1 cellular context compared by ENCODE assay signal in genomic region chr1:113388621-113389355, GRCh38.
TF ChIP-seq lines count a peak whose summit lies in the region.

No MANE protein-coding gene starts in this region.

TF ChIP-seq in K562, 482 proteins besides CTCF, POLR2A, EP300 and RAD21 (continued from another document and continues in another):
- TF ChIP-seq ZBTB9 (CRISPR knock-in tag; IDR thresholded peaks at IDR 0.05), result no peak
- TF ChIP-seq GATA2 (CRISPR knock-in tag; IDR thresholded peaks at IDR 0.05), result peak; percentile 36; the same call in 1 of the 2 replicates
- TF ChIP-seq ZNF717 (CRISPR knock-in tag; IDR thresholded peaks at IDR 0.05), result no peak
- TF ChIP-seq, protein P1, sequence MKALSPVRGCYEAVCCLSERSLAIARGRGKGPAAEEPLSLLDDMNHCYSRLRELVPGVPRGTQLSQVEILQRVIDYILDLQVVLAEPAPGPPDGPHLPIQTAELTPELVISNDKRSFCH (CRISPR knock-in tag; IDR thresholded peaks at IDR 0.05), result no peak
- TF ChIP-seq, protein P1 (tag; IDR thresholded peaks at IDR 0.05), result peak; percentile 91
- no peak for TF ChIP-seq SMAD1 (IDR thresholded peaks at IDR 0.05; ENCODE audit: low read depth, low read length, partially characterized antibody)
- TF ChIP-seq, protein P2, sequence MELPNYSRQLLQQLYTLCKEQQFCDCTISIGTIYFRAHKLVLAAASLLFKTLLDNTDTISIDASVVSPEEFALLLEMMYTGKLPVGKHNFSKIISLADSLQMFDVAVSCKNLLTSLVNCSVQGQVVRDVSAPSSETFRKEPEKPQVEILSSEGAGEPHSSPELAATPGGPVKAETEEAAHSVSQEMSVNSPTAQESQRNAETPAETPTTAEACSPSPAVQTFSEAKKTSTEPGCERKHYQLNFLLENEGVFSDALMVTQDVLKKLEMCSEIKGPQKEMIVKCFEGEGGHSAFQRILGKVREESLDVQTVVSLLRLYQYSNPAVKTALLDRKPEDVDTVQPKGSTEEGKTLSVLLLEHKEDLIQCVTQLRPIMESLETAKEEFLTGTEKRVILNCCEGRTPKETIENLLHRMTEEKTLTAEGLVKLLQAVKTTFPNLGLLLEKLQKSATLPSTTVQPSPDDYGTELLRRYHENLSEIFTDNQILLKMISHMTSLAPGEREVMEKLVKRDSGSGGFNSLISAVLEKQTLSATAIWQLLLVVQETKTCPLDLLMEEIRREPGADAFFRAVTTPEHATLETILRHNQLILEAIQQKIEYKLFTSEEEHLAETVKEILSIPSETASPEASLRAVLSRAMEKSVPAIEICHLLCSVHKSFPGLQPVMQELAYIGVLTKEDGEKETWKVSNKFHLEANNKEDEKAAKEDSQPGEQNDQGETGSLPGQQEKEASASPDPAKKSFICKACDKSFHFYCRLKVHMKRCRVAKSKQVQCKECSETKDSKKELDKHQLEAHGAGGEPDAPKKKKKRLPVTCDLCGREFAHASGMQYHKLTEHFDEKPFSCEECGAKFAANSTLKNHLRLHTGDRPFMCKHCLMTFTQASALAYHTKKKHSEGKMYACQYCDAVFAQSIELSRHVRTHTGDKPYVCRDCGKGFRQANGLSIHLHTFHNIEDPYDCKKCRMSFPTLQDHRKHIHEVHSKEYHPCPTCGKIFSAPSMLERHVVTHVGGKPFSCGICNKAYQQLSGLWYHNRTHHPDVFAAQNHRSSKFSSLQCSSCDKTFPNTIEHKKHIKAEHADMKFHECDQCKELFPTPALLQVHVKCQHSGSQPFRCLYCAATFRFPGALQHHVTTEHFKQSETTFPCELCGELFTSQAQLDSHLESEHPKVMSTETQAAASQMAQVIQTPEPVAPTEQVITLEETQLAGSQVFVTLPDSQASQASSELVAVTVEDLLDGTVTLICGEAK (IDR thresholded peaks at IDR 0.05), result no peak
- TF ChIP-seq, protein P2 (CRISPR knock-in tag; IDR thresholded peaks at IDR 0.05), result no peak
- no peak for TF ChIP-seq ATF1 (CRISPR knock-in tag; IDR thresholded peaks at IDR 0.05)
- no peak for TF ChIP-seq ATF1 (tag; IDR thresholded peaks at IDR 0.05)
- no peak for TF ChIP-seq CREBBP (IDR thresholded peaks at IDR 0.05; ENCODE audit: low read depth, low read length)
- no peak for TF ChIP-seq HDAC6 (IDR thresholded peaks at IDR 0.05; ENCODE audit: low read depth, low read length)
- TF ChIP-seq SRSF3 (IDR thresholded peaks at IDR 0.05; ENCODE audit: insufficient read depth, low read length), result no peak
- TF ChIP-seq HNRNPL (IDR thresholded peaks at IDR 0.05; ENCODE audit: low read depth, low read length), result no peak
- TF ChIP-seq, protein P3, sequence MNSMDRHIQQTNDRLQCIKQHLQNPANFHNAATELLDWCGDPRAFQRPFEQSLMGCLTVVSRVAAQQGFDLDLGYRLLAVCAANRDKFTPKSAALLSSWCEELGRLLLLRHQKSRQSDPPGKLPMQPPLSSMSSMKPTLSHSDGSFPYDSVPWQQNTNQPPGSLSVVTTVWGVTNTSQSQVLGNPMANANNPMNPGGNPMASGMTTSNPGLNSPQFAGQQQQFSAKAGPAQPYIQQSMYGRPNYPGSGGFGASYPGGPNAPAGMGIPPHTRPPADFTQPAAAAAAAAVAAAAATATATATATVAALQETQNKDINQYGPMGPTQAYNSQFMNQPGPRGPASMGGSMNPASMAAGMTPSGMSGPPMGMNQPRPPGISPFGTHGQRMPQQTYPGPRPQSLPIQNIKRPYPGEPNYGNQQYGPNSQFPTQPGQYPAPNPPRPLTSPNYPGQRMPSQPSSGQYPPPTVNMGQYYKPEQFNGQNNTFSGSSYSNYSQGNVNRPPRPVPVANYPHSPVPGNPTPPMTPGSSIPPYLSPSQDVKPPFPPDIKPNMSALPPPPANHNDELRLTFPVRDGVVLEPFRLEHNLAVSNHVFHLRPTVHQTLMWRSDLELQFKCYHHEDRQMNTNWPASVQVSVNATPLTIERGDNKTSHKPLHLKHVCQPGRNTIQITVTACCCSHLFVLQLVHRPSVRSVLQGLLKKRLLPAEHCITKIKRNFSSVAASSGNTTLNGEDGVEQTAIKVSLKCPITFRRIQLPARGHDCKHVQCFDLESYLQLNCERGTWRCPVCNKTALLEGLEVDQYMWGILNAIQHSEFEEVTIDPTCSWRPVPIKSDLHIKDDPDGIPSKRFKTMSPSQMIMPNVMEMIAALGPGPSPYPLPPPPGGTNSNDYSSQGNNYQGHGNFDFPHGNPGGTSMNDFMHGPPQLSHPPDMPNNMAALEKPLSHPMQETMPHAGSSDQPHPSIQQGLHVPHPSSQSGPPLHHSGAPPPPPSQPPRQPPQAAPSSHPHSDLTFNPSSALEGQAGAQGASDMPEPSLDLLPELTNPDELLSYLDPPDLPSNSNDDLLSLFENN (IDR thresholded peaks at IDR 0.05; ENCODE audit: low read depth in 2 of 2, low read length in 2 of 2), result no peak
- no peak for TF ChIP-seq ARID4B (CRISPR knock-in tag; IDR thresholded peaks at IDR 0.05)
- no peak for TF ChIP-seq ZNF143 (CRISPR knock-in tag; IDR thresholded peaks at IDR 0.05)
- no peak for TF ChIP-seq ELF2 (CRISPR knock-in tag; IDR thresholded peaks at IDR 0.05)
- no peak for TF ChIP-seq ETV5 (CRISPR knock-in tag; IDR thresholded peaks at IDR 0.05; ENCODE audit: low read depth)
- no peak for TF ChIP-seq ARID2 (IDR thresholded peaks at IDR 0.05)
- no peak for TF ChIP-seq GATAD2B (IDR thresholded peaks at IDR 0.05; ENCODE audit: borderline replicate concordance)
- TF ChIP-seq ZNF175 (CRISPR knock-in tag; IDR thresholded peaks at IDR 0.05; ENCODE audit: low read depth), result no peak
- no peak for TF ChIP-seq FOS (IDR thresholded peaks at IDR 0.05; ENCODE audit: extremely low read depth, insufficient read length)
- no peak for TF ChIP-seq BCL6 (CRISPR knock-in tag; IDR thresholded peaks at IDR 0.05)
- peak; percentile 86 for TF ChIP-seq TEAD4 (IDR thresholded peaks at IDR 0.05; ENCODE audit: low read length)
- no peak for TF ChIP-seq TEAD4 (CRISPR knock-in tag; IDR thresholded peaks at IDR 0.05; ENCODE audit: borderline replicate concordance)
- TF ChIP-seq ELF1 (tag; IDR thresholded peaks at IDR 0.05), result no peak
- no peak for TF ChIP-seq ZNF75A (CRISPR knock-in tag; IDR thresholded peaks at IDR 0.05)
- no peak for TF ChIP-seq NEUROD1 (IDR thresholded peaks at IDR 0.05; ENCODE audit: borderline replicate concordance, low read depth, low read length, partially characterized antibody)
- TF ChIP-seq MTA1 (IDR thresholded peaks at IDR 0.05; ENCODE audit: borderline replicate concordance), result no peak
- TF ChIP-seq ARHGAP35 (IDR thresholded peaks at IDR 0.05; ENCODE audit: partially characterized antibody), result no peak
- no peak for TF ChIP-seq SRSF1 (IDR thresholded peaks at IDR 0.05; ENCODE audit: low read depth, low read length)
- no peak for TF ChIP-seq ZNF184 (CRISPR knock-in tag; IDR thresholded peaks at IDR 0.05)
- TF ChIP-seq FOXP1 (CRISPR knock-in tag; IDR thresholded peaks at IDR 0.05), result no peak
- TF ChIP-seq HMBOX1 (IDR thresholded peaks at IDR 0.05), result peak; percentile 66; the same call in 1 of the 2 replicates
- no peak for TF ChIP-seq MCM2 (IDR thresholded peaks at IDR 0.05; ENCODE audit: low read depth)
- no peak for TF ChIP-seq SMARCB1 (IDR thresholded peaks at IDR 0.05; ENCODE audit: insufficient read length, low read depth)
- TF ChIP-seq NCOR1 (IDR thresholded peaks at IDR 0.05), result peak; percentile 91
- TF ChIP-seq SMARCE1 (IDR thresholded peaks at IDR 0.05), result no peak
- TF ChIP-seq PBX2 (CRISPR knock-in tag; IDR thresholded peaks at IDR 0.05; ENCODE audit: low read depth), result no peak
- TF ChIP-seq PBX2 (tag; conservative IDR thresholded peaks at IDR 0.05; ENCODE audit: low read depth), result no peak
- peak; percentile 93 for TF ChIP-seq CBFA2T2 (conservative IDR thresholded peaks at IDR 0.05)
- TF ChIP-seq ZNF174 (CRISPR knock-in tag; IDR thresholded peaks at IDR 0.05), result no peak
- no peak for TF ChIP-seq RBM34 (IDR thresholded peaks at IDR 0.05; ENCODE audit: borderline replicate concordance, insufficient read depth, low read length)
